In the genomic region with DNA sequence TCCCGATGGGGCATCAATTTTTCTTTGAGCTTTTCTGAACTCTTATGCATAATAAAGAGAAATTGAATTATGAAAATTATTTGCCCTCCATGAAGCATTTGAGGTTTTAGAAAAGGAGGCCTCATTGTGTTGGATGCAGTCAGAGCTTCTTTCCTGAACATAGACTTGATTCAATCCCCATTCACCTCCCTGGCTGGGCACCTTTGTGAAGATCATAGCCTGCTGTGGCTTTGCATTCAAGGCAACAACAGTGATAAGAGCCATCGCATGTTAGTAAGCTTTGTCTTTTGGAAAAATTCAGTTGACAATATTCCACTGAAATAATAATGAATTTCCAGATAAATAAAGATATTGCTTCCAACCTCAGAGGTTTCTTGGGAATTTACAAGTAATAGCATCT, we compare ENCODE assay signal across 8 cellular contexts.
"Had no signal": no experiment of that assay in that cellular context is flagged by ENCODE, and none has a peak within 500 bp of the region (broad histone marks: within the 10 kb centered on the region; RNA-seq: fewer than 3 reads in every experiment).

No MANE protein-coding gene starts in this region.

- ATAC-seq: GM12878 had no signal

- DNase-seq: GDM1, GF-D8 had no signal

- H3K4me3 ChIP-seq: GM12878 had no signal

- FAIRE-seq: G401.6, GM12878, GM12891, GM12892, GM18507, GM19239 had no signal
